1 cellular context compared by ENCODE assay signal in the genomic region with DNA sequence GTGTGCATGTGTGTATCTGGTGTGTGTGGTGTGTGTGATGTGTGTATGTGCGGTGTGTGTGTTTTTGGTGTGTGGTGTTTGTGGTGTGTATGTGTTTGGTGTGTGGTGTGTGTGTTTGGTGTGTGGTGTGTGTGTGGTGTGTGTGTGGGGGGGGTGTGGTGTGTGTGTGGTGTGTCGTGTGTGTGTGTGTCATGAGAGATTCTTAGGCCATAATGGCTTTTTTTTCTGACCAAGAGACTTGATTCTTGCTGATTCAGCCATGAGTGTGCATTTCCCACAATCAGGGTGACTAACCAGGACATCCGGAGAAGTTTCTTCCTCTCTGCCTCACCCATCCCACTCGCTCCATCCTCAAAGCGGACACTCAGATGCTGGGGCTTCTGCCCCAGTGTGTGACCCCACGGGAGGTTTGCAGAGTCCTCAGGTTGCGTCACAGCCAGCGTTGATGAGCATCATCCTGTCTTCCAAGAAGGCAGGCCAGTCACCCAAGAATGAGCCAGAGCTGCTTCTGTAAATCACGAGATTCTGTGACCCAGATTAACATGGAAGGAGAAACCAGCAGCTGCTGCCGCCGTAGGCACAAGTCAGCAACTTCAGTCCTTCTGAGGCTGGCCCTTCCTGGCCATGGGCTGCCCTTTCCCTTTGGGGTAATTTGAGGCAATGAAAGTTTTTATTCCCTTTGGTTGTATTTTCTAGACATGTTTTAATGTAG.
TF ChIP-seq lines count a peak whose summit lies in the region.

No MANE protein-coding gene starts in this region.

TF ChIP-seq in K562, 482 proteins besides CTCF, POLR2A, EP300 and RAD21 (continued from another document and continues in another):
- TF ChIP-seq, protein P1, sequence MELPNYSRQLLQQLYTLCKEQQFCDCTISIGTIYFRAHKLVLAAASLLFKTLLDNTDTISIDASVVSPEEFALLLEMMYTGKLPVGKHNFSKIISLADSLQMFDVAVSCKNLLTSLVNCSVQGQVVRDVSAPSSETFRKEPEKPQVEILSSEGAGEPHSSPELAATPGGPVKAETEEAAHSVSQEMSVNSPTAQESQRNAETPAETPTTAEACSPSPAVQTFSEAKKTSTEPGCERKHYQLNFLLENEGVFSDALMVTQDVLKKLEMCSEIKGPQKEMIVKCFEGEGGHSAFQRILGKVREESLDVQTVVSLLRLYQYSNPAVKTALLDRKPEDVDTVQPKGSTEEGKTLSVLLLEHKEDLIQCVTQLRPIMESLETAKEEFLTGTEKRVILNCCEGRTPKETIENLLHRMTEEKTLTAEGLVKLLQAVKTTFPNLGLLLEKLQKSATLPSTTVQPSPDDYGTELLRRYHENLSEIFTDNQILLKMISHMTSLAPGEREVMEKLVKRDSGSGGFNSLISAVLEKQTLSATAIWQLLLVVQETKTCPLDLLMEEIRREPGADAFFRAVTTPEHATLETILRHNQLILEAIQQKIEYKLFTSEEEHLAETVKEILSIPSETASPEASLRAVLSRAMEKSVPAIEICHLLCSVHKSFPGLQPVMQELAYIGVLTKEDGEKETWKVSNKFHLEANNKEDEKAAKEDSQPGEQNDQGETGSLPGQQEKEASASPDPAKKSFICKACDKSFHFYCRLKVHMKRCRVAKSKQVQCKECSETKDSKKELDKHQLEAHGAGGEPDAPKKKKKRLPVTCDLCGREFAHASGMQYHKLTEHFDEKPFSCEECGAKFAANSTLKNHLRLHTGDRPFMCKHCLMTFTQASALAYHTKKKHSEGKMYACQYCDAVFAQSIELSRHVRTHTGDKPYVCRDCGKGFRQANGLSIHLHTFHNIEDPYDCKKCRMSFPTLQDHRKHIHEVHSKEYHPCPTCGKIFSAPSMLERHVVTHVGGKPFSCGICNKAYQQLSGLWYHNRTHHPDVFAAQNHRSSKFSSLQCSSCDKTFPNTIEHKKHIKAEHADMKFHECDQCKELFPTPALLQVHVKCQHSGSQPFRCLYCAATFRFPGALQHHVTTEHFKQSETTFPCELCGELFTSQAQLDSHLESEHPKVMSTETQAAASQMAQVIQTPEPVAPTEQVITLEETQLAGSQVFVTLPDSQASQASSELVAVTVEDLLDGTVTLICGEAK (IDR thresholded peaks at IDR 0.05) = peak; percentile 55; the same call in 1 of the 2 replicates
- TF ChIP-seq, protein P1 (CRISPR knock-in tag; IDR thresholded peaks at IDR 0.05) = no peak
- no peak for TF ChIP-seq NFIC (IDR thresholded peaks at IDR 0.05)
- TF ChIP-seq, protein P2, sequence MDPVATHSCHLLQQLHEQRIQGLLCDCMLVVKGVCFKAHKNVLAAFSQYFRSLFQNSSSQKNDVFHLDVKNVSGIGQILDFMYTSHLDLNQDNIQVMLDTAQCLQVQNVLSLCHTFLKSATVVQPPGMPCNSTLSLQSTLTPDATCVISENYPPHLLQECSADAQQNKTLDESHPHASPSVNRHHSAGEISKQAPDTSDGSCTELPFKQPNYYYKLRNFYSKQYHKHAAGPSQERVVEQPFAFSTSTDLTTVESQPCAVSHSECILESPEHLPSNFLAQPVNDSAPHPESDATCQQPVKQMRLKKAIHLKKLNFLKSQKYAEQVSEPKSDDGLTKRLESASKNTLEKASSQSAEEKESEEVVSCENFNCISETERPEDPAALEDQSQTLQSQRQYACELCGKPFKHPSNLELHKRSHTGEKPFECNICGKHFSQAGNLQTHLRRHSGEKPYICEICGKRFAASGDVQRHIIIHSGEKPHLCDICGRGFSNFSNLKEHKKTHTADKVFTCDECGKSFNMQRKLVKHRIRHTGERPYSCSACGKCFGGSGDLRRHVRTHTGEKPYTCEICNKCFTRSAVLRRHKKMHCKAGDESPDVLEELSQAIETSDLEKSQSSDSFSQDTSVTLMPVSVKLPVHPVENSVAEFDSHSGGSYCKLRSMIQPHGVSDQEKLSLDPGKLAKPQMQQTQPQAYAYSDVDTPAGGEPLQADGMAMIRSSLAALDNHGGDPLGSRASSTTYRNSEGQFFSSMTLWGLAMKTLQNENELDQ (CRISPR knock-in tag; IDR thresholded peaks at IDR 0.05; ENCODE audit: borderline replicate concordance) = no peak
- no peak; the same call in 1 of the 2 replicates for TF ChIP-seq PML (IDR thresholded peaks at IDR 0.05; ENCODE audit: low read length)
- TF ChIP-seq SUPT5H (IDR thresholded peaks at IDR 0.05) = peak; percentile 2; the same call in 1 of the 2 replicates
- TF ChIP-seq CEBPG (CRISPR knock-in tag; IDR thresholded peaks at IDR 0.05) = peak; percentile 85
- TF ChIP-seq CEBPG (tag; conservative IDR thresholded peaks at IDR 0.05 in 1 of 2, IDR thresholded peaks at IDR 0.05 in 1 of 2) = peak; percentile 85 to 94
- TF ChIP-seq CBX1 (IDR thresholded peaks at IDR 0.05; ENCODE audit: low read depth) = no peak
- TF ChIP-seq KDM5B (IDR thresholded peaks at IDR 0.05; ENCODE audit: insufficient replicate concordance, low read depth, low read length) = peak; percentile 23
- 0 out of 2 replicates have a peak, but pooled peaks have one; percentile 24 for TF ChIP-seq LCOR (CRISPR knock-in tag; IDR thresholded peaks at IDR 0.05)
- no peak for TF ChIP-seq ZBTB1 (CRISPR knock-in tag; IDR thresholded peaks at IDR 0.05; ENCODE audit: borderline replicate concordance, low read depth)
- no peak for TF ChIP-seq SIRT6 (IDR thresholded peaks at IDR 0.05; ENCODE audit: low read depth, low read length)
- TF ChIP-seq, protein P3, sequence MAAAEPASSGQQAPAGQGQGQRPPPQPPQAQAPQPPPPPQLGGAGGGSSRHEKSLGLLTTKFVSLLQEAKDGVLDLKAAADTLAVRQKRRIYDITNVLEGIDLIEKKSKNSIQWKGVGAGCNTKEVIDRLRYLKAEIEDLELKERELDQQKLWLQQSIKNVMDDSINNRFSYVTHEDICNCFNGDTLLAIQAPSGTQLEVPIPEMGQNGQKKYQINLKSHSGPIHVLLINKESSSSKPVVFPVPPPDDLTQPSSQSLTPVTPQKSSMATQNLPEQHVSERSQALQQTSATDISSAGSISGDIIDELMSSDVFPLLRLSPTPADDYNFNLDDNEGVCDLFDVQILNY (CRISPR knock-in tag; IDR thresholded peaks at IDR 0.05) = no peak
- peak; percentile 95 for TF ChIP-seq HDGF (IDR thresholded peaks at IDR 0.05)
- TF ChIP-seq TCF3 (CRISPR knock-in tag; IDR thresholded peaks at IDR 0.05) = peak; percentile 44; the same call in 1 of the 2 replicates
- TF ChIP-seq EP400 (IDR thresholded peaks at IDR 0.05) = peak; percentile 68; the same call in 1 of the 2 replicates
- TF ChIP-seq FOXJ3 (CRISPR knock-in tag; IDR thresholded peaks at IDR 0.05) = no peak
- TF ChIP-seq ZFX (CRISPR knock-in tag; IDR thresholded peaks at IDR 0.05) = no peak
- TF ChIP-seq, protein P4, sequence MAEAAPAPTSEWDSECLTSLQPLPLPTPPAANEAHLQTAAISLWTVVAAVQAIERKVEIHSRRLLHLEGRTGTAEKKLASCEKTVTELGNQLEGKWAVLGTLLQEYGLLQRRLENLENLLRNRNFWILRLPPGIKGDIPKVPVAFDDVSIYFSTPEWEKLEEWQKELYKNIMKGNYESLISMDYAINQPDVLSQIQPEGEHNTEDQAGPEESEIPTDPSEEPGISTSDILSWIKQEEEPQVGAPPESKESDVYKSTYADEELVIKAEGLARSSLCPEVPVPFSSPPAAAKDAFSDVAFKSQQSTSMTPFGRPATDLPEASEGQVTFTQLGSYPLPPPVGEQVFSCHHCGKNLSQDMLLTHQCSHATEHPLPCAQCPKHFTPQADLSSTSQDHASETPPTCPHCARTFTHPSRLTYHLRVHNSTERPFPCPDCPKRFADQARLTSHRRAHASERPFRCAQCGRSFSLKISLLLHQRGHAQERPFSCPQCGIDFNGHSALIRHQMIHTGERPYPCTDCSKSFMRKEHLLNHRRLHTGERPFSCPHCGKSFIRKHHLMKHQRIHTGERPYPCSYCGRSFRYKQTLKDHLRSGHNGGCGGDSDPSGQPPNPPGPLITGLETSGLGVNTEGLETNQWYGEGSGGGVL (CRISPR knock-in tag; IDR thresholded peaks at IDR 0.05) = no peak
- no peak for TF ChIP-seq XRCC3 (IDR thresholded peaks at IDR 0.05)
- TF ChIP-seq PCBP1 (IDR thresholded peaks at IDR 0.05; ENCODE audit: low read depth, low read length, poor library complexity, severe bottlenecking) = no peak
- TF ChIP-seq, protein P5, sequence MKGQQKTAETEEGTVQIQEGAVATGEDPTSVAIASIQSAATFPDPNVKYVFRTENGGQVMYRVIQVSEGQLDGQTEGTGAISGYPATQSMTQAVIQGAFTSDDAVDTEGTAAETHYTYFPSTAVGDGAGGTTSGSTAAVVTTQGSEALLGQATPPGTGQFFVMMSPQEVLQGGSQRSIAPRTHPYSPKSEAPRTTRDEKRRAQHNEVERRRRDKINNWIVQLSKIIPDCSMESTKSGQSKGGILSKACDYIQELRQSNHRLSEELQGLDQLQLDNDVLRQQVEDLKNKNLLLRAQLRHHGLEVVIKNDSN (CRISPR knock-in tag; IDR thresholded peaks at IDR 0.05) = no peak
- peak; percentile 93 for TF ChIP-seq MAFF (IDR thresholded peaks at IDR 0.05; ENCODE audit: low read length)
- TF ChIP-seq HDAC3 (IDR thresholded peaks at IDR 0.05; ENCODE audit: borderline replicate concordance, partially characterized antibody) = peak; percentile 58
- no peak for TF ChIP-seq ZNF57 (CRISPR knock-in tag; IDR thresholded peaks at IDR 0.05)
- no peak for TF ChIP-seq RFX7 (CRISPR knock-in tag; IDR thresholded peaks at IDR 0.05)
- TF ChIP-seq ELF4 (CRISPR knock-in tag; IDR thresholded peaks at IDR 0.05) = peak; percentile 61; the same call in 1 of the 2 replicates
- TF ChIP-seq, protein P6, sequence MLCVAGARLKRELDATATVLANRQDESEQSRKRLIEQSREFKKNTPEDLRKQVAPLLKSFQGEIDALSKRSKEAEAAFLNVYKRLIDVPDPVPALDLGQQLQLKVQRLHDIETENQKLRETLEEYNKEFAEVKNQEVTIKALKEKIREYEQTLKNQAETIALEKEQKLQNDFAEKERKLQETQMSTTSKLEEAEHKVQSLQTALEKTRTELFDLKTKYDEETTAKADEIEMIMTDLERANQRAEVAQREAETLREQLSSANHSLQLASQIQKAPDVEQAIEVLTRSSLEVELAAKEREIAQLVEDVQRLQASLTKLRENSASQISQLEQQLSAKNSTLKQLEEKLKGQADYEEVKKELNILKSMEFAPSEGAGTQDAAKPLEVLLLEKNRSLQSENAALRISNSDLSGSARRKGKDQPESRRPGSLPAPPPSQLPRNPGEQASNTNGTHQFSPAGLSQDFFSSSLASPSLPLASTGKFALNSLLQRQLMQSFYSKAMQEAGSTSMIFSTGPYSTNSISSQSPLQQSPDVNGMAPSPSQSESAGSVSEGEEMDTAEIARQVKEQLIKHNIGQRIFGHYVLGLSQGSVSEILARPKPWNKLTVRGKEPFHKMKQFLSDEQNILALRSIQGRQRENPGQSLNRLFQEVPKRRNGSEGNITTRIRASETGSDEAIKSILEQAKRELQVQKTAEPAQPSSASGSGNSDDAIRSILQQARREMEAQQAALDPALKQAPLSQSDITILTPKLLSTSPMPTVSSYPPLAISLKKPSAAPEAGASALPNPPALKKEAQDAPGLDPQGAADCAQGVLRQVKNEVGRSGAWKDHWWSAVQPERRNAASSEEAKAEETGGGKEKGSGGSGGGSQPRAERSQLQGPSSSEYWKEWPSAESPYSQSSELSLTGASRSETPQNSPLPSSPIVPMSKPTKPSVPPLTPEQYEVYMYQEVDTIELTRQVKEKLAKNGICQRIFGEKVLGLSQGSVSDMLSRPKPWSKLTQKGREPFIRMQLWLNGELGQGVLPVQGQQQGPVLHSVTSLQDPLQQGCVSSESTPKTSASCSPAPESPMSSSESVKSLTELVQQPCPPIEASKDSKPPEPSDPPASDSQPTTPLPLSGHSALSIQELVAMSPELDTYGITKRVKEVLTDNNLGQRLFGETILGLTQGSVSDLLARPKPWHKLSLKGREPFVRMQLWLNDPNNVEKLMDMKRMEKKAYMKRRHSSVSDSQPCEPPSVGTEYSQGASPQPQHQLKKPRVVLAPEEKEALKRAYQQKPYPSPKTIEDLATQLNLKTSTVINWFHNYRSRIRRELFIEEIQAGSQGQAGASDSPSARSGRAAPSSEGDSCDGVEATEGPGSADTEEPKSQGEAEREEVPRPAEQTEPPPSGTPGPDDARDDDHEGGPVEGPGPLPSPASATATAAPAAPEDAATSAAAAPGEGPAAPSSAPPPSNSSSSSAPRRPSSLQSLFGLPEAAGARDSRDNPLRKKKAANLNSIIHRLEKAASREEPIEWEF (CRISPR knock-in tag; IDR thresholded peaks at IDR 0.05) = no peak
- 0 out of 2 replicates have a peak, but pooled peaks have one; percentile 51 for TF ChIP-seq MIER1 (IDR thresholded peaks at IDR 0.05; ENCODE audit: low read depth)
- TF ChIP-seq, protein P7, sequence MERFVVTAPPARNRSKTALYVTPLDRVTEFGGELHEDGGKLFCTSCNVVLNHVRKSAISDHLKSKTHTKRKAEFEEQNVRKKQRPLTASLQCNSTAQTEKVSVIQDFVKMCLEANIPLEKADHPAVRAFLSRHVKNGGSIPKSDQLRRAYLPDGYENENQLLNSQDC (CRISPR knock-in tag; IDR thresholded peaks at IDR 0.05) = no peak
- TF ChIP-seq, protein P8, sequence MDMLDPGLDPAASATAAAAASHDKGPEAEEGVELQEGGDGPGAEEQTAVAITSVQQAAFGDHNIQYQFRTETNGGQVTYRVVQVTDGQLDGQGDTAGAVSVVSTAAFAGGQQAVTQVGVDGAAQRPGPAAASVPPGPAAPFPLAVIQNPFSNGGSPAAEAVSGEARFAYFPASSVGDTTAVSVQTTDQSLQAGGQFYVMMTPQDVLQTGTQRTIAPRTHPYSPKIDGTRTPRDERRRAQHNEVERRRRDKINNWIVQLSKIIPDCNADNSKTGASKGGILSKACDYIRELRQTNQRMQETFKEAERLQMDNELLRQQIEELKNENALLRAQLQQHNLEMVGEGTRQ (CRISPR knock-in tag; IDR thresholded peaks at IDR 0.05) = no peak
